In genomic region chr15:101313041-101313761, GRCh38 we compare ENCODE assay signal across 18 cellular contexts. TPM values are rescaled to one million over a fixed set of nuclear protein-coding genes. Genes with fewer than 3 reads are reported as not detected.
DNase-seq lines count a peak whose midpoint lies in the region; ATAC-seq and TF ChIP-seq lines count a peak whose summit lies in the region.
"Had no signal": no experiment of that assay in that cellular context is flagged by ENCODE, and none has a peak within 500 bp of the region (broad histone marks: within the 10 kb centered on the region; RNA-seq: fewer than 3 reads in every experiment).

No MANE protein-coding gene starts in this region.

- no peak overlapping the region for H4K5ac ChIP-seq in H9 (ENCODE audit: insufficient read length, low read depth, low read length)

- no peaks in the 10 kb centered on the region for H3K36me3 Mint-ChIP-seq in H9 (ENCODE audit: insufficient read depth in 1 of 3, low read depth in 3 of 3)
- H3K36me3 Mint-ChIP-seq: CD14-positive monocyte had no signal

- H3K23ac ChIP-seq in H9 (ENCODE audit: insufficient read length, low read depth, low read length), result no peak overlapping the region

- H4K91ac ChIP-seq in H9 (ENCODE audit: insufficient read length, low read depth, low read length), result no peak overlapping the region

- no peaks in the 10 kb centered on the region for H3K9me3 ChIP-seq in H9 (ENCODE audit: control insufficient read depth, low read depth, low read length)
- no peaks in the 10 kb centered on the region for H3K9me3 ChIP-seq in WERI-Rb-1 (ENCODE audit: severe bottlenecking)

- no peak for ATAC-seq in GM18498 (IDR thresholded peaks at IDR 0.05; ENCODE audit: unreplicated experiment)

- H3K27ac ChIP-seq in H9 (ENCODE audit: insufficient read length, low read depth, low read length) (no peak overlapping the region), WERI-Rb-1 (no peak overlapping the region)
- H3K27ac ChIP-seq: HL-60 had no signal

- no peak overlapping the region for H3T11ph ChIP-seq in H9 (ENCODE audit: low read length)

- no peak overlapping the region for H2BK20ac ChIP-seq in H9 (ENCODE audit: low read depth, low read length, poor library complexity, severe bottlenecking)

- intact Hi-C loops in posterior vena cava (cut with DNase I), result no loop called here

- TF ChIP-seq CTCF in H9 (conservative IDR thresholded peaks at IDR 0.05), result no peak
- TF ChIP-seq CTCF in WERI-Rb-1 (IDR thresholded peaks at IDR 0.05; ENCODE audit: low read depth, low read length), result no peak

- H3K27ac Mint-ChIP-seq in H9, result peak overlapping the region in 1 of 3 experiments; percentile 89; a peak in 1 of 7 replicates

- H3K27me3 Mint-ChIP-seq in H9 (ENCODE audit: low read depth), result no peaks in the 10 kb centered on the region; the same call in none of the 2 replicates

- H3K23me2 ChIP-seq in H9 (ENCODE audit: insufficient read length, low read depth, low read length, poor library complexity, severe bottlenecking), result no peaks in the 10 kb centered on the region

- no peak overlapping the region for H4K8ac ChIP-seq in H9 (replicated peaks; ENCODE audit: insufficient read length, low read depth, low read length)

- no peaks in the 10 kb centered on the region for H4K20me1 ChIP-seq in H9 (ENCODE audit: control insufficient read depth, insufficient read depth, insufficient read length)

- H3K18ac ChIP-seq in H9 (ENCODE audit: insufficient read length, low read depth, low read length), result no peak overlapping the region

- H2BK15ac ChIP-seq in H9 (ENCODE audit: low read depth, low read length), result no peak overlapping the region

- H2AFZ ChIP-seq in H9 (ENCODE audit: low read length), result no peak overlapping the region

- no peaks in the 10 kb centered on the region for H3K79me2 ChIP-seq in H9 (ENCODE audit: insufficient read depth, low read length)

- peaks cover 0 to 2% of the 10 kb centered on the region in 2 experiments; a peak in 1 of 4 replicates for H3K4me1 Mint-ChIP-seq in H9
- H3K4me1 Mint-ChIP-seq: CD14-positive monocyte had no signal

- H3K27me3 ChIP-seq in H9 (ENCODE audit: insufficient read depth, low read length) (no peaks in the 10 kb centered on the region), WERI-Rb-1 (ENCODE audit: insufficient read depth, low read depth, severe bottlenecking) (no peaks in the 10 kb centered on the region)

- H3K9me3 Mint-ChIP-seq in H9, result no peaks in the 10 kb centered on the region; a peak in 1 of 5 replicates
- H3K9me3 Mint-ChIP-seq: CD14-positive monocyte had no signal

- no peak overlapping the region for H2BK12ac ChIP-seq in H9 (ENCODE audit: insufficient read length, low read depth, low read length)

- H2AK5ac ChIP-seq in H9 (ENCODE audit: insufficient read length, low read length), result no peak overlapping the region

- no peaks in the 10 kb centered on the region for H3K36me3 ChIP-seq in WERI-Rb-1

- no CpG with 5 or more reads among the region's 21 CpGs for WGBS in H9 (ENCODE audit: extremely low coverage, insufficient read length, low lambda C conversion rate)

- no peak overlapping the region for H2BK5ac ChIP-seq in H9 (ENCODE audit: insufficient read length, low read length)

- H3K79me1 ChIP-seq in H9 (ENCODE audit: insufficient read depth, low read depth, low read length, poor library complexity, severe bottlenecking), result no peaks in the 10 kb centered on the region

- H3K4me3 ChIP-seq in WERI-Rb-1 (ENCODE audit: low read depth, low read length), result no peak overlapping the region

- H3K4me1 ChIP-seq in H9 (ENCODE audit: insufficient read depth, low read length), result no peaks in the 10 kb centered on the region

- no peak overlapping the region for H2BK120ac ChIP-seq in H9 (ENCODE audit: low read depth, low read length, poor library complexity, severe bottlenecking)

- H3K4me2 ChIP-seq in H9 (ENCODE audit: insufficient read depth, insufficient read length, low read length), result no peak overlapping the region

- H3K4ac ChIP-seq in H9 (ENCODE audit: low read depth, low read length), result no peak overlapping the region

- DNase-seq in ELF-1 (ENCODE audit: low read depth, low spot score) (peak; percentile 36), H9 (peak; percentile 23), islet precursor cell (peak; percentile 43), posterior vena cava (ENCODE audit: low spot score) (peak; percentile 76), DMS 273 (lab: John Stamatoyannopoulos, UW; ENCODE audit: unreplicated experiment) (no peak), WERI-Rb-1 (no peak)
- DNase-seq: ACHN, AML-193, COR-L47, DMS53, HCEC 1CT, NCI-H2029, NCI-H2171 treated with DMSO at 0.1 percent for 48 hours, NCI-H446 treated with DMSO at 0.1 percent for 48 hours, NCI-H774 had no signal

- no peak overlapping the region for H3K56ac ChIP-seq in H9 (ENCODE audit: insufficient read length, low read depth, low read length)

- no peak overlapping the region for H3K14ac ChIP-seq in H9 (ENCODE audit: insufficient read depth, low read length)

- no peak overlapping the region for H3K4me3 Mint-ChIP-seq in H9
- H3K4me3 Mint-ChIP-seq: CD14-positive monocyte had no signal

- H3K9ac ChIP-seq in H9 (ENCODE audit: extremely low read depth, insufficient read length, low read length), result no peak overlapping the region

RNA-seq across cellular contexts. Expression of gene SNRPA1, which starts 18.2 kb away (rescaled TPM):
- total RNA-seq in H9 (2021) (145 and 146 TPM in 2 replicates), posterior vena cava (10 to 100 TPM; 33.6 to 38.2 TPM)

RNA-seq across cellular contexts. Expression of gene SELENOS, which starts 35.9 kb away (rescaled TPM):
- total RNA-seq in H9 (2021) (57.7 and 65.1 TPM in 2 replicates), posterior vena cava (10 to 100 TPM; 67.4 to 76.7 TPM)

Comparison
In these comparisons a context has a peak if more than half of its experiments do, and no peak if none do; other contexts are left out.
1. DNase-seq: peak in ELF-1 (single experiment), H9 (single experiment), islet precursor cell (single experiment) and posterior vena cava (single experiment); none in DMS 273 (single experiment) and WERI-Rb-1 (single experiment).